Comparison of ENCODE assay signal across 8 cellular contexts in the genomic region with DNA sequence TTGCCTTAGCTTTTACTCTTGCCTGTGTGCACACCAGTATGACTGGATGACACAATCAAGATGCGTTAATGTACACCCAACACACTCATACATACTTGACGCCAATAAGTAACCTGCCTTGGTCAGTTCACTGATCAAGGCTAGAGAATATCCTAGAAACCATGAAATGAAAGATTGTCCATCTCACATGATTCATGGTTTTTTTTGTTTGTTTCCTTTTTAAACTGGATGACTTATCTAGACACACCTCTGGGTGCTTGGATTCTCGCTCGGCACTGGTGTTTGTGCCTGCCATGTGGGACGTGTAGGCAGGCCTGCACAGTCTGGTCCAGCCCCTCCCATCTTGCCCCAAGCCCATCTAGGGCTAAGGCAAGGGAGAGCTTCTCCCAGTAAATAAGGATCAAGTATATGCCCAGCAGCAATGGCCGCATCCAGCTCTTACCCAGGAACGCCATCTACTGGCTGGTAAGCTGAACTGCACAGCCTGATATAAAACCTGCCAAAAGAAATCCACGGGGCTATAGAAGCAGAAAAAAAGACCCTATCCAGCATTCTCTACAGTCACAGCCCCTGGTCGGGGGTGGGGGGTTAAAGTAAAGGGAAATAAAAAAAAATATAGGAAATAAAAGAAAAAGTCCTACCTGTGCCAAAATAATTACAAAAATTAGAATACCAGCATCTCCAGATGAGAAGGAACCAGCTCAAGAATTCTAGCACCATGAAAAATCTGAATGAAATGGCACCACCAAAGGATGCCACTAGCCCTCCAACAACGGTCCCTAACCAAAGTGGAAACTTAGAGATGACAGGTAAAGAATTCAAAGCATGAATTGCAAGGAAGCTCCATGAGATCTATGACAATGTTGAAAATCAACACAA.
DNase-seq lines count a peak whose midpoint lies in the region; ATAC-seq and TF ChIP-seq lines count a peak whose summit lies in the region.

No MANE protein-coding gene starts in this region.

- H3K4me1 ChIP-seq in Panc1 (ENCODE audit: control insufficient read depth, insufficient read depth, low read length) = no peaks in the 10 kb centered on the region
- no peaks in the 10 kb centered on the region for H3K4me1 ChIP-seq in colonic mucosa
- H3K4me1 ChIP-seq in naive thymus-derived CD4-positive, alpha-beta T cell (ENCODE audit: control insufficient read depth in 2 of 2, insufficient read depth in 2 of 2, low read length in 2 of 2) = no peaks in the 10 kb centered on the region
- no peaks in the 10 kb centered on the region for H3K4me1 ChIP-seq in suprapubic skin

- H3K9me3 ChIP-seq in Panc1 (ENCODE audit: control insufficient read depth, insufficient read depth, low read depth, low read length) (no peaks in the 10 kb centered on the region), colonic mucosa (no peaks in the 10 kb centered on the region), suprapubic skin (peaks cover 6% of the 10 kb centered on the region)
- H3K9me3 ChIP-seq in naive thymus-derived CD4-positive, alpha-beta T cell (ENCODE audit: control insufficient read depth in 2 of 3, low read length in 3 of 3) = no peaks in the 10 kb centered on the region

- POLR2A ChIA-PET in Panc1 (lab: Charles Lee) = no interaction called here
- POLR2A ChIA-PET in naive thymus-derived CD4-positive, alpha-beta T cell (lab: Charles Lee) = no interaction called here

- no peak overlapping the region for H3K4me3 Mint-ChIP-seq in naive thymus-derived CD4-positive, alpha-beta T cell

- no peak for TF ChIP-seq POLR2A in suprapubic skin (IDR thresholded peaks at IDR 0.05)

- no peaks in the 10 kb centered on the region for H3K4me1 Mint-ChIP-seq in naive thymus-derived CD4-positive, alpha-beta T cell

- H3K36me3 Mint-ChIP-seq in naive thymus-derived CD4-positive, alpha-beta T cell = no peaks in the 10 kb centered on the region

- WGBS in suprapubic skin = 46% methylated on average over 10 of the region's 10 CpGs

- no peak overlapping the region for H3K9ac ChIP-seq in colonic mucosa (ENCODE audit: low read depth in 2 of 2, low read length in 2 of 2)

- H3K27ac Mint-ChIP-seq in naive thymus-derived CD4-positive, alpha-beta T cell = no peak overlapping the region

- H3K27me3 ChIP-seq in Panc1 (ENCODE audit: control insufficient read depth, insufficient read depth, low read length) = peaks cover 3% of the 10 kb centered on the region
- H3K27me3 ChIP-seq in colonic mucosa = no peaks in the 10 kb centered on the region
- H3K27me3 ChIP-seq in naive thymus-derived CD4-positive, alpha-beta T cell (ENCODE audit: control insufficient read depth in 2 of 2, insufficient read depth in 2 of 2, low read length in 2 of 2) = no peaks in the 10 kb centered on the region
- no peaks in the 10 kb centered on the region for H3K27me3 ChIP-seq in suprapubic skin

- intact Hi-C loops in Panc1 (cut with micrococcal nuclease; ENCODE audit: unreplicated experiment) = loop anchor here (1.0 kb wide), 1 partner anchor 19 kb away; no protein-coding TSS in a partner anchor
- intact Hi-C loops in colonic mucosa (cut with DNase I) = no loop called here
- intact Hi-C loops in naive thymus-derived CD4-positive, alpha-beta T cell (cut with micrococcal nuclease) = loop anchor here in 1 of 2 donors (1.0 kb wide), 2 partner anchors 17 to 120 kb away; no protein-coding TSS in a partner anchor

- H3K27ac ChIP-seq in Panc1 (ENCODE audit: low read length) = no peak overlapping the region
- H3K27ac ChIP-seq in colonic mucosa = no peak overlapping the region
- H3K27ac ChIP-seq in naive thymus-derived CD4-positive, alpha-beta T cell (ENCODE audit: low read depth, low read length) = no peak overlapping the region
- no peak overlapping the region for H3K27ac ChIP-seq in suprapubic skin

- in situ Hi-C loops in Caki2 (cut with HindIII; ENCODE audit: low pct_unique_long_range_greater_than_20kb, low sequenced_read_pairs) (loop anchor here (25.0 kb wide), 1 partner anchor 616 kb away; no protein-coding TSS in a partner anchor), Panc1 (cut with HindIII; ENCODE audit: low pct_unique_long_range_greater_than_20kb, low sequenced_read_pairs) (no loop called here)

- H3K9me3 Mint-ChIP-seq in naive thymus-derived CD4-positive, alpha-beta T cell = peaks cover 0 to 15% (median 0%) of the 10 kb centered on the region in 11 donors

- no TSS peak for BruUV-seq in Panc1 (replicated peaks; lab: Mats Ljungman, UMichigan)

- peak; percentile 79 for ATAC-seq in GM19043 (IDR thresholded peaks at IDR 0.05; ENCODE audit: low read depth, unreplicated experiment)
- 0 out of 2 replicates have a peak, but pooled peaks have one; percentile 48 for ATAC-seq in Panc1
- peak; percentile 68 for ATAC-seq in naive thymus-derived CD4-positive, alpha-beta T cell

- DNase-seq in Caki2 (ENCODE audit: low read depth) (peak; percentile 96), HuH-7.5 (ENCODE audit: low spot score) (peak; percentile 18), Panc1 (ENCODE audit: low read depth, low spot score) (peak; percentile 45), colonic mucosa (no peak), suprapubic skin (ENCODE audit: low spot score in 2 of 2) (no peak), NCI-H1048 (lab: John Stamatoyannopoulos, UW) (no peak)
- peak in 5 of 9 donors; percentile 8 to 27 (median 17) for DNase-seq in naive thymus-derived CD4-positive, alpha-beta T cell

- TF ChIP-seq EP300 in suprapubic skin (IDR thresholded peaks at IDR 0.05) = no peak

- no peaks in the 10 kb centered on the region for H3K36me3 ChIP-seq in Panc1 (ENCODE audit: control insufficient read depth, insufficient read depth, low read length)
- no peaks in the 10 kb centered on the region for H3K36me3 ChIP-seq in colonic mucosa
- no peaks in the 10 kb centered on the region for H3K36me3 ChIP-seq in naive thymus-derived CD4-positive, alpha-beta T cell (ENCODE audit: control insufficient read depth in 2 of 3, insufficient read depth in 3 of 3, low read length in 3 of 3)
- no peaks in the 10 kb centered on the region for H3K36me3 ChIP-seq in suprapubic skin

- CTCF ChIA-PET in Panc1 (lab: Charles Lee) = interaction anchor here (0.6 to 1.2 kb wide), 5 partner anchors 11 to 834 kb away, joined by 3 to 5 read pairs (median 3); no protein-coding TSS in a partner anchor
- CTCF ChIA-PET in naive thymus-derived CD4-positive, alpha-beta T cell (lab: Charles Lee) = interaction anchor here (0.7 to 1.9 kb wide), 2 partner anchors 17 to 58 kb away, joined by 3 to 7 read pairs; no protein-coding TSS in a partner anchor

- H3K4me3 ChIP-seq in Panc1 (ENCODE audit: low read depth in 2 of 2, low read length in 2 of 2) = no peak overlapping the region
- H3K4me3 ChIP-seq in colonic mucosa = no peak overlapping the region
- H3K4me3 ChIP-seq in naive thymus-derived CD4-positive, alpha-beta T cell (ENCODE audit: low read length) = no peak overlapping the region
- no peak overlapping the region for H3K4me3 ChIP-seq in suprapubic skin

- peak; percentile 94 for TF ChIP-seq CTCF in Panc1 (IDR thresholded peaks at IDR 0.05)
- peak; percentile 77 for TF ChIP-seq CTCF in colonic mucosa (IDR thresholded peaks at IDR 0.05)
- TF ChIP-seq CTCF in suprapubic skin (IDR thresholded peaks at IDR 0.05) = peak in 1 of 2 donors; percentile 63

- H3K27me3 Mint-ChIP-seq in naive thymus-derived CD4-positive, alpha-beta T cell = peaks cover 16 to 48% (median 33%) of the 10 kb centered on the region in 5 donors

Comparison
In these comparisons a context has a peak if more than half of its experiments do, and no peak if none do; other contexts are left out.
1. DNase-seq: peak in Caki2 (single experiment), HuH-7.5 (single experiment), Panc1 (single experiment) and naive thymus-derived CD4-positive, alpha-beta T cell (5 of 9); none in colonic mucosa (single experiment), suprapubic skin (0 of 2) and NCI-H1048 (single experiment).
2. Peak in every context shown above with its lines, with median percentiles within 50 percentile points of each other: ATAC-seq.